Comparison of ENCODE assay signal across 19 cellular contexts in the genomic region with DNA sequence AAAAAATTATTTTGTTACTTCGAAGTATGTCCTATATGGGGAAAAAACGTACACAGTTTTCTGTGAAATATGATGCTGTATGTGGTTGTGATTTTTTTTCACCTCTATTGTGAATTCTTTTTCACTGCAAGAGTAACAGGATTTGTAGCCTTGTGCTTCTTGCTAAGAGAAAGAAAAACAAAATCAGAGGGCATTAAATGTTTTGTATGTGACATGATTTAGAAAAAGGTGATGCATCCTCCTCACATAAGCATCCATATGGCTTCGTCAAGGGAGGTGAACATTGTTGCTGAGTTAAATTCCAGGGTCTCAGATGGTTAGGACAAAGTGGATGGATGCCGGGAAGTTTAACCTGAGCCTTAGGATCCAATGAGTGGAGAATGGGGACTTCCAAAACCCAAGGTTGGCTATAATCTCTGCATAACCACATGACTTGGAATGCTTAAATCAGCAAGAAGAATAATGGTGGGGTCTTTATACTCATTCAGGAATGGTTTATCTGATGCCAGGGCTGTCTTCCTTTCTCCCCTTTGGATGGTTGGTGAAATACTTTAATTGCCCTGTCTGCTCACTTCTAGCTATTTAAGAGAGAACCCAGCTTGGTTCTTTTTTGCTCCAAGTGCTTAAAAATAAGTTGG. TPM values are rescaled to one million over a fixed set of nuclear protein-coding genes. Genes with fewer than 3 reads are reported as not detected.
DNase-seq lines count a peak whose midpoint lies in the region; ATAC-seq, FAIRE-seq and TF ChIP-seq lines count a peak whose summit lies in the region.
"Had no signal": no experiment of that assay in that cellular context is flagged by ENCODE, and none has a peak within 500 bp of the region (broad histone marks: within the 10 kb centered on the region; RNA-seq: fewer than 3 reads in every experiment).

No MANE protein-coding gene starts in this region.

- H3K56ac ChIP-seq in IMR-90 (ENCODE audit: extremely low read depth, insufficient read depth, low read length): no peak overlapping the region

- no peaks in the 10 kb centered on the region for H3K79me1 ChIP-seq in IMR-90 (ENCODE audit: low read depth in 1 of 2, low read length in 2 of 2)

- CTCF ChIA-PET in A549 (lab: Yijun Ruan, JAX) (interaction anchor here (1.0 to 2.4 kb wide), 5 partner anchors 13 to 73 kb away, joined by 3 to 6 read pairs (median 4); no protein-coding TSS in a partner anchor), IMR-90 (lab: Yijun Ruan, JAX) (interaction anchor here (0.7 kb wide), 1 partner anchor 252 kb away, joined by 3 read pairs; no protein-coding TSS in a partner anchor)

- intact Hi-C loops in IMR-90 (cut with micrococcal nuclease) (no loop called here), left ventricle myocardium superior (cut with micrococcal nuclease) (no loop called here), lower lobe of right lung (cut with DNase I) (no loop called here)

- H2AK5ac ChIP-seq in IMR-90 (ENCODE audit: low read depth, low read length): 0 out of 2 replicates have a peak overlapping the region, but pooled peaks have one; percentile 18

- no TSS peak for BruUV-seq in IMR-90 (replicated peaks; lab: Mats Ljungman, UMichigan)

- peaks cover 5% of the 10 kb centered on the region for H3K9me1 ChIP-seq in IMR-90 (ENCODE audit: insufficient read depth, low read length)

- no peak overlapping the region for H4K91ac ChIP-seq in IMR-90 (ENCODE audit: insufficient read depth, low read depth, low read length)

- TF ChIP-seq CTCF in A549 (IDR thresholded peaks at IDR 0.05) (no peak), IMR-90 (conservative IDR thresholded peaks at IDR 0.05; ENCODE audit: low read depth, low read length) (no peak), lower lobe of right lung (IDR thresholded peaks at IDR 0.05) (no peak)

- H3K4me1 ChIP-seq in A549 (peaks cover 26% of the 10 kb centered on the region), IMR-90 (ENCODE audit: control insufficient read depth, insufficient read depth, low read length) (peaks cover 2% of the 10 kb centered on the region; the same call in 1 of the 2 replicates), lower lobe of right lung (peaks cover 5% of the 10 kb centered on the region)

- no peak overlapping the region for H3K4me3 ChIP-seq in A549
- no peak overlapping the region for H3K4me3 ChIP-seq in IMR-90 (ENCODE audit: insufficient read depth, low read depth, low read length)
- no peak overlapping the region for H3K4me3 ChIP-seq in lower lobe of right lung
- H3K4me3 ChIP-seq: HAP-1 had no signal

- H3K9me3 ChIP-seq in A549: peaks cover 4% of the 10 kb centered on the region; the same call in 1 of the 3 replicates
- no peaks in the 10 kb centered on the region for H3K9me3 ChIP-seq in IMR-90 (ENCODE audit: control insufficient read depth, insufficient read depth, low read length)
- no peaks in the 10 kb centered on the region for H3K9me3 ChIP-seq in lower lobe of right lung
- H3K9me3 ChIP-seq: HAP-1 had no signal

- no peak for ATAC-seq in A549
- ATAC-seq in IMR-90 (ENCODE audit: low read depth): no peak
- no peak for ATAC-seq in left ventricle myocardium superior
- ATAC-seq in HG03175 (IDR thresholded peaks at IDR 0.05; ENCODE audit: unreplicated experiment): no peak
- no peak for ATAC-seq in lower lobe of right lung

- H3K27me3 ChIP-seq in IMR-90 (ENCODE audit: control insufficient read depth, insufficient read depth, low read length): no peaks in the 10 kb centered on the region
- no peaks in the 10 kb centered on the region for H3K27me3 ChIP-seq in lower lobe of right lung (ENCODE audit: low read depth)

- no peak overlapping the region for H2BK120ac ChIP-seq in IMR-90 (ENCODE audit: low read depth, low read length)

- H2BK20ac ChIP-seq in IMR-90 (ENCODE audit: low read depth, low read length): peak overlapping the region; percentile 9; the same call in 1 of the 2 replicates

- no peak overlapping the region for H4K8ac ChIP-seq in IMR-90 (ENCODE audit: low read depth in 2 of 2, low read length in 2 of 2)

- H2AK9ac ChIP-seq in IMR-90 (replicated peaks; ENCODE audit: low read depth, low read length, poor library complexity): no peak overlapping the region

- dilution Hi-C loops in IMR-90 (cut with HindIII; ENCODE audit: low sequenced_read_pairs, unreplicated experiment): no loop called here

- H3K4me2 ChIP-seq in A549: no peak overlapping the region
- H3K4me2 ChIP-seq in IMR-90 (ENCODE audit: low read depth, low read length): no peak overlapping the region

- H3K23ac ChIP-seq in IMR-90 (ENCODE audit: low read depth, low read length): no peak overlapping the region

- H3K27ac ChIP-seq in A549 (peak overlapping the region; percentile 94 to 99; a peak in 5 of 6 replicates), IMR-90 (ENCODE audit: insufficient read depth, low read length) (no peak overlapping the region), epithelial cell of prostate (peak overlapping the region; percentile 99), lower lobe of right lung (no peak overlapping the region)

- 93% methylated on average over 4 of the region's 4 CpGs for WGBS in A549 (ENCODE audit: missing lambda C conversion rate)
- no CpG with 5 or more reads among the region's 4 CpGs for WGBS in IMR-90 (ENCODE audit: extremely low coverage in 2 of 2, insufficient read length in 1 of 2), 2 experiments

- no peak overlapping the region for H2AFZ ChIP-seq in IMR-90 (replicated peaks; ENCODE audit: low read length, poor library complexity)

- no peak for TF ChIP-seq EP300 in A549 (IDR thresholded peaks at IDR 0.05)

- no peak overlapping the region for H2BK15ac ChIP-seq in IMR-90 (ENCODE audit: low read depth, low read length)

- H3K9ac ChIP-seq in IMR-90 (ENCODE audit: low read depth, low read length): no peak overlapping the region

- TF ChIP-seq RAD21 in A549 (conservative IDR thresholded peaks at IDR 0.05 in 1 of 2, IDR thresholded peaks at IDR 0.05 in 1 of 2) (no peak), IMR-90 (IDR thresholded peaks at IDR 0.05; ENCODE audit: low read length) (no peak)

- H3K36me3 ChIP-seq in IMR-90 (ENCODE audit: control insufficient read depth, insufficient read depth, low read length): no peaks in the 10 kb centered on the region
- H3K36me3 ChIP-seq in lower lobe of right lung: peaks cover 19% of the 10 kb centered on the region
- H3K36me3 ChIP-seq: HAP-1 had no signal

- no peak for DNase-seq in A549 (ENCODE audit: low read depth in 1 of 2, low spot score in 1 of 2)
- no peak for DNase-seq in IMR-90
- DNase-seq in epithelial cell of prostate (ENCODE audit: low read depth, low spot score): no peak
- DNase-seq in left ventricle myocardium superior: no peak
- no peak for DNase-seq in lower lobe of right lung
- DNase-seq: 8988T; C1 segment of cervical spinal cord; CD4-positive, alpha-beta memory T cell; COR-L47; DND-41; GOT3; HFFc6 had no signal

- no peak overlapping the region for H3K18ac ChIP-seq in IMR-90 (ENCODE audit: low read depth, low read length)

- TF ChIP-seq POLR2A in A549 (IDR thresholded peaks at IDR 0.05; ENCODE audit: low read length) (no peak), IMR-90 (IDR thresholded peaks at IDR 0.05; ENCODE audit: low read depth, low read length) (no peak)

- no peak overlapping the region for H4K5ac ChIP-seq in IMR-90 (ENCODE audit: low read depth, low read length)

- no peak overlapping the region for H2BK5ac ChIP-seq in IMR-90 (ENCODE audit: low read depth, low read length, poor library complexity, severe bottlenecking)

- POLR2A ChIA-PET in A549 (lab: Yijun Ruan, JAX): no interaction called here
- POLR2A ChIA-PET in IMR-90 (lab: Charles Lee; ENCODE audit: unreplicated experiment): interaction anchor here (1.0 kb wide), 1 partner anchor 15 kb away, joined by 3 read pairs; no protein-coding TSS in a partner anchor

- FAIRE-seq in A549 (lab: Jason Lieb, UNC): no peak
- FAIRE-seq: G401.6, GM12892, H54 had no signal

- H4K20me1 ChIP-seq in IMR-90 (ENCODE audit: insufficient read depth, low read length): no peaks in the 10 kb centered on the region

- no peak overlapping the region for H3K14ac ChIP-seq in IMR-90 (replicated peaks; ENCODE audit: low read depth, low read length)

- no peak overlapping the region for H3K4ac ChIP-seq in IMR-90 (ENCODE audit: low read depth, low read length)

- in situ Hi-C loops in IMR-90 (cut with MboI; ENCODE audit: low sequenced_read_pairs): no loop called here

TF ChIP-seq in A549, 52 proteins besides CTCF, POLR2A, EP300 and RAD21:
- TF ChIP-seq EHF (CRISPR knock-in tag; IDR thresholded peaks at IDR 0.05) (peak; percentile 27; the same call in 1 of the 2 replicates), POLR2AphosphoS2 (conservative IDR thresholded peaks at IDR 0.05; ENCODE audit: low read length) (no peak)

TF ChIP-seq in IMR-90, 13 proteins besides CTCF, POLR2A, EP300 and RAD21:
- TF ChIP-seq RFX5 (IDR thresholded peaks at IDR 0.05; ENCODE audit: low read depth, low read length) (no peak), MXI1 (IDR thresholded peaks at IDR 0.05; ENCODE audit: borderline replicate concordance, low read depth, low read length) (no peak), FOS (IDR thresholded peaks at IDR 0.05; ENCODE audit: low read depth, low read length) (no peak)

RNA-seq across cellular contexts. Expression of a gene that starts 38.3 kb away (rescaled TPM):
- polyA plus RNA-seq in A549 (2011; rRNA removed) (4.9 and 5.4 TPM in 2 replicates), A549 (2017; fragmentation: RNase III; extraction: RNeasy Plus Mini Kit Qiagen cat#74134 plus additional on column Dnase treatment) (6.0 to 7.8 TPM (median 7.0 TPM) in 3 replicates), IMR-90 (2012; rRNA removed) (not detected in 2 replicates)
- 0.96 and 1.3 TPM in 2 replicates for polyA plus RNA-seq in A549 (2012; cell fraction: cytosol; rRNA removed)
- polyA plus RNA-seq in A549 (2012; cell fraction: nucleus; rRNA removed): 1.0 TPM in 2 replicates
- polyA minus RNA-seq in A549 (2011; rRNA and poly(A)+ RNA removed): 19.9 and 22.1 TPM in 2 replicates
- total RNA-seq in IMR-90 (2012; rRNA removed) (under 0.01 TPM in 1 of 2 replicates, not detected in the other), left ventricle myocardium superior (2.7 TPM), lower lobe of right lung (60.5 TPM)
- not detected in 2 replicates for polyA plus RNA-seq in IMR-90 (2012; cell fraction: cytosol; rRNA removed)
- polyA plus RNA-seq in IMR-90 (2012; cell fraction: nucleus; rRNA removed; ENCODE audit: low replicate concordance): not detected in 2 replicates
- total RNA-seq: A673; CD4-positive, alpha-beta memory T cell had no signal
- polyA plus RNA-seq: BJ; CD4-positive, alpha-beta memory T cell had no signal

Comparison
In these comparisons a context has a peak if more than half of its experiments do, and no peak if none do; other contexts are left out.
1. H3K27ac ChIP-seq: peak in A549 (2 of 2) and epithelial cell of prostate (single experiment); none in IMR-90 (single experiment) and lower lobe of right lung (single experiment).
2. RNA of a gene that starts 38.3 kb away (total RNA-seq): 60.5 TPM in lower lobe of right lung (single experiment); 2.7 TPM in left ventricle myocardium superior (single experiment) and under 0.01 TPM in IMR-90; every median in the first group is over 10 times any median in the second.